In the genomic region with DNA sequence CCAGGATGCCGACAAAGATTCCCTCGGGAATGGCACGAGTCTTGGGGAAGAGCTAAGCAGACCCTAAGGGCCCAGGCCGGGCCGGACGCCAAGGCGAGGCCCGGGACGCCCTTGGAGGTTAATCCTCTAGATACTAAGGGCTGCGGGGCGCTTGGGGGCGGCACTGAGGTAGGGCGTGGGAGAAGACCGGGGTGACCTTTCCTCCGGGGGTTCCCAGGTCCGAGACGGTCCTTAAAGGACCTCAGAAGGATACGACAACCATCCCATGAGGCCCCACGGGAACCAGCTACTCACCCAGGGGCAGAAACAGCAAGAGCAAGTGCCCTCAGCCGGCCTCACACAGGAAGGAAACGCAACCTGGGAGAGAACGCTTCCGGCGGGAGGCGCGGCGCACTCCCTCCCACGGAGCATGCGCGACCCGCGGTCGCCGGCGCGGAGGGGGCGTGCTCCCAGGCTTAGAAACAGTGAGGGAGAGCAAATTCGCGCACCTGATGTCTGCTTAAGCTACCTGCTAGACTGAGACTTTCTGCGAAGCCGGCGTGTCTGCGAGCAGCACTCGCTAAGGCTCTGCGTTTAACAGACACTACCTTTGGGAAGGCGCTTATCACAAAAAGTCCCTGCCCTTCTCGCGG, we compare ENCODE assay signal across 8 cellular contexts.
DNase-seq lines count a peak whose midpoint lies in the region; ATAC-seq and TF ChIP-seq lines count a peak whose summit lies in the region.

A gene with protein sequence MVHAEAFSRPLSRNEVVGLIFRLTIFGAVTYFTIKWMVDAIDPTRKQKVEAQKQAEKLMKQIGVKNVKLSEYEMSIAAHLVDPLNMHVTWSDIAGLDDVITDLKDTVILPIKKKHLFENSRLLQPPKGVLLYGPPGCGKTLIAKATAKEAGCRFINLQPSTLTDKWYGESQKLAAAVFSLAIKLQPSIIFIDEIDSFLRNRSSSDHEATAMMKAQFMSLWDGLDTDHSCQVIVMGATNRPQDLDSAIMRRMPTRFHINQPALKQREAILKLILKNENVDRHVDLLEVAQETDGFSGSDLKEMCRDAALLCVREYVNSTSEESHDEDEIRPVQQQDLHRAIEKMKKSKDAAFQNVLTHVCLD (minus strand): TSS at position 354 of the 632 bp plus-strand sequence. CDS start 3,627 bp downstream, outside the sequence.

- TF ChIP-seq CTCF in AG09319 (IDR thresholded peaks at IDR 0.05; ENCODE audit: low read depth, low read length), result peak; percentile 39
- peak; percentile 50 for TF ChIP-seq CTCF in choroid plexus epithelial cell (conservative IDR thresholded peaks at IDR 0.05; ENCODE audit: low read depth, low read length)

- in situ Hi-C loops in GM18951 (cut with MboI; ENCODE audit: low sequenced_read_pairs, unreplicated experiment), result no loop called here

- peak; percentile 78 for ATAC-seq in HG03280 (IDR thresholded peaks at IDR 0.05; ENCODE audit: unreplicated experiment)

- DNase-seq in AG09319 (ENCODE audit: extremely low read depth, low read depth) (peak; percentile 50), NCI-H345 treated with DMSO at 0.1 percent for 48 hours (lab: John Stamatoyannopoulos, UW; ENCODE audit: unreplicated experiment) (peak; percentile 82), choroid plexus epithelial cell (ENCODE audit: low read depth) (peak; percentile 83), kidney tubule cell (ENCODE audit: low spot score) (peak; percentile 93)
- DNase-seq in activated CD4-positive, alpha-beta T cell treated with anti-CD3 and anti-CD28 coated beads for 24 hours (ENCODE audit: low read depth in 2 of 2), result peak; percentile 76 to 79
- peak; percentile 76 to 83 for DNase-seq in stimulated activated CD4-positive, alpha-beta T cell treated with anti-CD3 and anti-CD28 coated beads, Interleukin-1b, Interleukin-23, amount 100 ng/mL, for 4 hours (ENCODE audit: low read depth in 2 of 2)

- peak; percentile 87 for TF ChIP-seq POLR2A in GM18951 (IDR thresholded peaks at IDR 0.05; ENCODE audit: extremely low read depth, insufficient read depth, insufficient read length)

- peak within 1 kb of the TSS; percentile 91 for H3K4me3 ChIP-seq in choroid plexus epithelial cell (ENCODE audit: low read depth, low read length)

Comparison
In these comparisons a context has a peak if more than half of its experiments do, and no peak if none do; other contexts are left out.
1. Peak in every context shown above with its lines: DNase-seq, ATAC-seq and H3K4me3 ChIP-seq.